13 cellular contexts compared by ENCODE assay signal in genomic region chr3:165624761-165625160, GRCh38.
A peak's percentile ranks its signal among the peaks of the same experiment; 100 is the strongest.
DNase-seq lines count a peak whose midpoint lies in the region; ATAC-seq and TF ChIP-seq lines count a peak whose summit lies in the region.
"Had no signal": no experiment of that assay in that cellular context is flagged by ENCODE, and none has a peak within 500 bp of the region (broad histone marks: within the 10 kb centered on the region; RNA-seq: fewer than 3 reads in every experiment).

No MANE protein-coding gene starts in this region.

- H3K9ac ChIP-seq in H9 (ENCODE audit: extremely low read depth, insufficient read length, low read length), result no peak overlapping the region

- H3K4me3 ChIP-seq in AG04450 (ENCODE audit: low read depth, low read length) (no peak overlapping the region), SJCRH30 (no peak overlapping the region), fibroblast of the aortic adventitia (ENCODE audit: low read depth, low read length) (no peak overlapping the region)

- H3K4me1 Mint-ChIP-seq in H9, result no peaks in the 10 kb centered on the region
- H3K4me1 Mint-ChIP-seq: CD4-positive, CD25-positive, alpha-beta regulatory T cell had no signal

- H3K23ac ChIP-seq in H9 (ENCODE audit: insufficient read length, low read depth, low read length), result no peak overlapping the region

- H4K8ac ChIP-seq in H9 (replicated peaks; ENCODE audit: insufficient read length, low read depth, low read length), result no peak overlapping the region

- no peak overlapping the region for H2BK120ac ChIP-seq in H9 (ENCODE audit: low read depth, low read length, poor library complexity, severe bottlenecking)

- H2BK12ac ChIP-seq in H9 (ENCODE audit: insufficient read length, low read depth, low read length), result no peak overlapping the region

- no peak overlapping the region for H4K91ac ChIP-seq in H9 (ENCODE audit: insufficient read length, low read depth, low read length)

- no peak overlapping the region for H3K18ac ChIP-seq in H9 (ENCODE audit: insufficient read length, low read depth, low read length)

- no peak overlapping the region for H2BK20ac ChIP-seq in H9 (ENCODE audit: low read depth, low read length, poor library complexity, severe bottlenecking)

- H3K4ac ChIP-seq in H9 (ENCODE audit: low read depth, low read length), result no peak overlapping the region

- H3K4me1 ChIP-seq in H9 (ENCODE audit: insufficient read depth, low read length), result no peaks in the 10 kb centered on the region
- H3K4me1 ChIP-seq in SJCRH30, result no peaks in the 10 kb centered on the region

- H3K56ac ChIP-seq in H9 (ENCODE audit: insufficient read length, low read depth, low read length), result no peak overlapping the region

- no peak overlapping the region for H2BK5ac ChIP-seq in H9 (ENCODE audit: insufficient read length, low read length)

- no peak overlapping the region for H3T11ph ChIP-seq in H9 (ENCODE audit: low read length)

- H3K4me3 Mint-ChIP-seq in H9, result no peak overlapping the region
- H3K4me3 Mint-ChIP-seq: CD4-positive, CD25-positive, alpha-beta regulatory T cell had no signal

- no peaks in the 10 kb centered on the region for H3K36me3 ChIP-seq in SJCRH30

- H3K79me2 ChIP-seq in H9 (ENCODE audit: insufficient read depth, low read length), result no peaks in the 10 kb centered on the region

- TF ChIP-seq CTCF in AG04450 (IDR thresholded peaks at IDR 0.05; ENCODE audit: low read depth, low read length), result peak; percentile 81
- peak; percentile 64 for TF ChIP-seq CTCF in H9 (conservative IDR thresholded peaks at IDR 0.05)
- TF ChIP-seq CTCF in fibroblast of the aortic adventitia (IDR thresholded peaks at IDR 0.05; ENCODE audit: insufficient read depth, low read length), result peak; percentile 56

- no peak for DNase-seq in AG04450 (ENCODE audit: low read depth, low spot score)
- no peak for DNase-seq in H9
- peak; percentile 12 to 58 for DNase-seq in SJCRH30
- DNase-seq in fibroblast of the aortic adventitia (ENCODE audit: low read depth), result peak; percentile 31
- no peak for DNase-seq in NCI-H2107 treated with DMSO at 0.1 percent for 48 hours (lab: John Stamatoyannopoulos, UW; ENCODE audit: unreplicated experiment)
- DNase-seq: activated CD4-positive, CD25-positive, alpha-beta regulatory T cell treated with anti-CD3 and anti-CD28 coated beads, Interleukin-2, amount 50 U/mL, for 72 hours; activated effector memory CD4-positive, alpha-beta T cell treated with Interleukin-2 at 50 U/mL for 16 hours; CD4-positive, CD25-positive, alpha-beta regulatory T cell; effector CD8-positive, alpha-beta T cell; NCI-H1436 had no signal

- H4K5ac ChIP-seq in H9 (ENCODE audit: insufficient read length, low read depth, low read length), result no peak overlapping the region

- no peak overlapping the region for H2BK15ac ChIP-seq in H9 (ENCODE audit: low read depth, low read length)

- no peaks in the 10 kb centered on the region for H4K20me1 ChIP-seq in H9 (ENCODE audit: control insufficient read depth, insufficient read depth, insufficient read length)

- no peak overlapping the region for H3K4me2 ChIP-seq in H9 (ENCODE audit: insufficient read depth, insufficient read length, low read length)

- H2AFZ ChIP-seq in H9 (ENCODE audit: low read length), result no peak overlapping the region

- no peaks in the 10 kb centered on the region for H3K27me3 Mint-ChIP-seq in H9 (ENCODE audit: low read depth)
- H3K27me3 Mint-ChIP-seq: CD4-positive, CD25-positive, alpha-beta regulatory T cell had no signal

- no CpG with 5 or more reads among the region's 3 CpGs for WGBS in H9 (ENCODE audit: extremely low coverage, insufficient read length, low lambda C conversion rate)

- no peak for ATAC-seq in GM18907 (IDR thresholded peaks at IDR 0.05; ENCODE audit: unreplicated experiment)
- ATAC-seq in HG03095 (IDR thresholded peaks at IDR 0.05; ENCODE audit: unreplicated experiment), result no peak
- no peak for ATAC-seq in HG02885 (IDR thresholded peaks at IDR 0.05; ENCODE audit: poor library complexity, unreplicated experiment)

- H3K23me2 ChIP-seq in H9 (ENCODE audit: insufficient read length, low read depth, low read length, poor library complexity, severe bottlenecking), result no peaks in the 10 kb centered on the region

- H3K27ac Mint-ChIP-seq in H9, result no peak overlapping the region
- H3K27ac Mint-ChIP-seq: CD4-positive, CD25-positive, alpha-beta regulatory T cell had no signal

- H3K27ac ChIP-seq in AG04450 (ENCODE audit: low read depth, low read length), result no peak overlapping the region
- H3K27ac ChIP-seq in H9 (ENCODE audit: insufficient read length, low read depth, low read length), result no peak overlapping the region
- no peak overlapping the region for H3K27ac ChIP-seq in SJCRH30

- no peak overlapping the region for H2AK5ac ChIP-seq in H9 (ENCODE audit: insufficient read length, low read length)

- peaks cover 0 to 8% (median 2%) of the 10 kb centered on the region in 3 experiments; a peak in 5 of 7 replicates for H3K36me3 Mint-ChIP-seq in H9 (ENCODE audit: insufficient read depth in 1 of 3, low read depth in 3 of 3)
- H3K36me3 Mint-ChIP-seq: CD4-positive, CD25-positive, alpha-beta regulatory T cell had no signal

- H3K14ac ChIP-seq in H9 (ENCODE audit: insufficient read depth, low read length), result no peak overlapping the region

- H3K9me3 Mint-ChIP-seq in H9, result peaks cover 7 to 33% of the 10 kb centered on the region in 2 experiments; a peak in 4 of 5 replicates

- CTCF ChIA-PET in AG04450 (lab: Charles Lee), result interaction anchor here (0.6 to 1.7 kb wide), 9 partner anchors 9 to 232 kb away, joined by 3 to 6 read pairs (median 4); no protein-coding TSS in a partner anchor

- POLR2A ChIA-PET in AG04450 (lab: Yijun Ruan, JAX), result no interaction called here

- H3K9me3 ChIP-seq in AG04450 (ENCODE audit: control insufficient read depth, insufficient read depth, low read length) (no peaks in the 10 kb centered on the region), H9 (ENCODE audit: control insufficient read depth, low read depth, low read length) (peaks cover 7% of the 10 kb centered on the region), SJCRH30 (replicated peaks) (no peaks in the 10 kb centered on the region)

- H3K27me3 ChIP-seq in AG04450 (ENCODE audit: control insufficient read depth, insufficient read depth, low read length) (peaks cover 2% of the 10 kb centered on the region), H9 (ENCODE audit: insufficient read depth, low read length) (no peaks in the 10 kb centered on the region), SJCRH30 (no peaks in the 10 kb centered on the region)

- no peaks in the 10 kb centered on the region for H3K79me1 ChIP-seq in H9 (ENCODE audit: insufficient read depth, low read depth, low read length, poor library complexity, severe bottlenecking)

Comparison
In these comparisons a context has a peak if more than half of its experiments do, and no peak if none do; other contexts are left out.
1. DNase-seq: peak in SJCRH30 (2 of 2) and fibroblast of the aortic adventitia (single experiment); none in AG04450 (single experiment), H9 (single experiment) and NCI-H2107 treated with DMSO at 0.1 percent for 48 hours (single experiment).
2. Peak in every context shown above with its lines, with median percentiles within 50 percentile points of each other: CTCF ChIP-seq.